In the genomic region with DNA sequence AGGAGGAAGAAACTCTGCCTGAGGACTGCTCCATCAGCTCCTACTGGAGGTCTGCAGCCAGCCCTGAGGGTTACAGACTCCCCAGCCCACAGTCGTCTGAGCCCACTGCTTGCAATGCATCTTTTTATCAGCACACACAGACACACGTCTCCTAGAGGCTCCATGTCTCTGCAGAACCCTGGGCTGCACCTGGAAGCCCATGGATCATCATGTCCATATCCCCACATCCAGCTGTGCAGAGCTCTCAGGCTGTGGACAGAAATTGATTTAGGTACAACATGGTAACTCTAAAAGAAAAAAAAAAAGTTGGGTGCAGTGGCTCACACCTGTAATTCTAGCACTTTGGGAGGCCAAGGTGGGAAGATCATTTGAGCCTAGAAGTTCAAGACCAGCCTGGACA, we compare ENCODE assay signal across 20 cellular contexts.
"Had no signal": no experiment of that assay in that cellular context is flagged by ENCODE, and none has a peak within 500 bp of the region (broad histone marks: within the 10 kb centered on the region; RNA-seq: fewer than 3 reads in every experiment).

No MANE protein-coding gene starts in this region.

- H3K27me3 ChIP-seq: breast epithelium, dorsolateral prefrontal cortex, sigmoid colon, SJSA1, testis had no signal

- H3K27ac Mint-ChIP-seq: activated B cell treated with CpG ODN at 0.5 μM for 24 hours; activated CD4-positive, alpha-beta T cell treated with anti-CD3 and anti-CD28 coated beads for 36 hours; nephron had no signal

- H3K4me3 Mint-ChIP-seq: activated B cell treated with CpG ODN at 0.5 μM for 24 hours; activated CD4-positive, alpha-beta T cell treated with anti-CD3 and anti-CD28 coated beads for 36 hours; activated naive CD8-positive, alpha-beta T cell treated with anti-CD3 and anti-CD28 coated beads for 36 hours; central memory CD8-positive, alpha-beta T cell; nephron had no signal

- H3K4me3 ChIP-seq: breast epithelium, dorsolateral prefrontal cortex, left ventricle myocardium inferior, sigmoid colon, SJSA1, smooth muscle cell, testis had no signal

- H3K27ac ChIP-seq: SJSA1, testis had no signal

- H3K36me3 ChIP-seq: breast epithelium had no signal

- DNase-seq: activated B cell treated with CpG ODN at 0.5 μM for 24 hours; activated naive CD8-positive, alpha-beta T cell treated with anti-CD3 and anti-CD28 coated beads for 36 hours; activated T-cell treated with anti-CD3 and anti-CD28 coated beads, Interleukin-2, amount 50 U/mL, for 1 hour; dorsolateral prefrontal cortex; left ventricle myocardium inferior; mammary epithelial cell; midbrain; occipital lobe; stimulated activated CD4-positive, alpha-beta T cell treated with anti-CD3 and anti-CD28 coated beads, Interleukin-2, amount 100 ng/mL, for 48 hours; stimulated activated naive CD4-positive, alpha-beta T cell; T1000; testis; trophoblast cell had no signal

- H3K9me3 ChIP-seq: breast epithelium, left ventricle myocardium inferior, sigmoid colon, SJSA1, testis had no signal

- H3K27me3 Mint-ChIP-seq: activated B cell treated with CpG ODN at 0.5 μM for 24 hours; activated CD4-positive, alpha-beta T cell treated with anti-CD3 and anti-CD28 coated beads for 36 hours; activated naive CD8-positive, alpha-beta T cell treated with anti-CD3 and anti-CD28 coated beads for 36 hours; central memory CD8-positive, alpha-beta T cell had no signal

- H3K9me3 Mint-ChIP-seq: activated B cell treated with CpG ODN at 0.5 μM for 24 hours; activated naive CD8-positive, alpha-beta T cell treated with anti-CD3 and anti-CD28 coated beads for 36 hours; central memory CD8-positive, alpha-beta T cell; nephron had no signal
